ENCODE assay signal across 8 cellular contexts in the genomic region with DNA sequence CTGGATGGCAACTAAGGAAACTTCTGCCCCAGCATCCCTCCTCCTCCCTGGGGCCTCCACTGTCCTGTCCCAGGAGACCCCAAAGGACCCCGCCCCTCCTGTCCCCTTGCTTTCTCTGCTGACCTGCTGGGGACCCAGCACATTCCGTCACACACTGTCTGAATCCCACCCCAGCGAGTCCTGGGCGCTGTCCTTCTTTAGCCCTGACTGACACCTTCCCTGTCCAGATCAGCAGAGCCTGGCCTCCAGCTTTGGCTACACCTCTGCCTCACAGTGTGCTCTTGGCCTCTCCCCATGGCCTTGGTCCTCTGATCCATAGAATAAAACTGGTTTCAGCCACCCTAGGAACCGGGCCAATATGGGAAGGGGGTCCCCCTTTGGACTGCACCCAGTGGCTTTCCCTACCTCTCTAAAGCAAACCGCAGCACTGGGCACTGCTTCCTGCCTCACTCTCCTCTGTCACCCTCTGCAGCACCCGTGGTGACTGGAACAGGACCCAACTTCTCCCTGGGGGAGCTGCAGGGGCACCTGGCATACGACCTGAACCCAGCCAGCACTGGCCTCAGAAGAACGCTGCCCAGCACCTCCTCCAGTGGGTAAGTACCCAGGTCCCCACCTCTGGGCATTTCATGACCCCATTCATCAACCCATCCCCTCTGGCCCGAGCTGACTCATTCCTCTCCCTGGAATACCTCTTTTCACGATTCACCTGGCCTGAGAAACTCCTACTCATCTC. TPM values are rescaled to one million over a fixed set of nuclear protein-coding genes. Genes with fewer than 3 reads are reported as not detected.
A peak's percentile ranks its signal among the peaks of the same experiment; 100 is the strongest.
DNase-seq lines count a peak whose midpoint lies in the region; ATAC-seq and TF ChIP-seq lines count a peak whose summit lies in the region.

No MANE protein-coding gene starts in this region.

- TF ChIP-seq RAD21 in liver (IDR thresholded peaks at IDR 0.05): no peak

- H3K36me3 ChIP-seq in liver (ENCODE audit: control insufficient read depth in 4 of 4, insufficient read depth in 3 of 4, low read depth in 1 of 4, low read length in 3 of 4): peaks cover 13 to 27% (median 18%) of the 10 kb centered on the region in 4 donors

- H3K4me3 ChIP-seq in liver (ENCODE audit: low read depth in 1 of 3, low read length in 3 of 3): no peak overlapping the region

- no peaks in the 10 kb centered on the region for H3K27me3 Mint-ChIP-seq in activated CD4-positive, alpha-beta T cell treated with anti-CD3 and anti-CD28 coated beads, Interleukin-2, amount 10 ng/mL, durations not matched to agents 24 days and 14 days

- H3K9me3 Mint-ChIP-seq in activated CD4-positive, alpha-beta T cell treated with anti-CD3 and anti-CD28 coated beads, Interleukin-2, amount 10 ng/mL, durations not matched to agents 24 days and 14 days: no peaks in the 10 kb centered on the region
- peaks cover 0 to 8% of the 10 kb centered on the region in 2 donors for H3K9me3 Mint-ChIP-seq in activated naive CD4-positive, alpha-beta T cell treated with anti-CD3 and anti-CD28 coated beads, Interleukin-2, amount 50 U/mL, for 72 hours

- intact Hi-C loops in activated CD4-positive, alpha-beta T cell treated with anti-CD3 and anti-CD28 coated beads, Interleukin-2, amount 10 ng/mL, durations not matched to agents 24 days and 14 days (cut with micrococcal nuclease): loop anchor here (10.0 kb wide), 2 partner anchors 249 to 1021 kb away; a partner anchor contains a TSS

- H3K4me3 Mint-ChIP-seq in activated CD4-positive, alpha-beta T cell treated with anti-CD3 and anti-CD28 coated beads, Interleukin-2, amount 10 ng/mL, durations not matched to agents 24 days and 14 days: peak overlapping the region; percentile 96

- H3K27ac ChIP-seq in liver (ENCODE audit: low read depth in 1 of 2, low read length in 2 of 2) (peak overlapping the region; percentile 66 to 76), temporal lobe (ENCODE audit: low read depth, low read length) (peak overlapping the region; percentile 91)

- H3K4me1 Mint-ChIP-seq in activated CD4-positive, alpha-beta T cell treated with anti-CD3 and anti-CD28 coated beads, Interleukin-2, amount 10 ng/mL, durations not matched to agents 24 days and 14 days: peaks cover 16% of the 10 kb centered on the region

- no peaks in the 10 kb centered on the region for H3K9me3 ChIP-seq in liver (ENCODE audit: control insufficient read depth in 4 of 4, low read length in 3 of 4)

- ATAC-seq in activated naive CD4-positive, alpha-beta T cell treated with anti-CD3 and anti-CD28 coated beads, Interleukin-2, amount 50 U/mL, for 72 hours: no peak

- H3K9ac ChIP-seq in liver (ENCODE audit: low read depth in 1 of 2, low read length in 2 of 2): no peak overlapping the region

- H3K27ac Mint-ChIP-seq in activated CD4-positive, alpha-beta T cell treated with anti-CD3 and anti-CD28 coated beads, Interleukin-2, amount 10 ng/mL, durations not matched to agents 24 days and 14 days: peak overlapping the region; percentile 99
- H3K27ac Mint-ChIP-seq in activated naive CD4-positive, alpha-beta T cell treated with anti-CD3 and anti-CD28 coated beads, Interleukin-2, amount 50 U/mL, for 72 hours: peak overlapping the region; percentile 96 to 99

- DNase-seq in activated CD4-positive, alpha-beta T cell treated with anti-CD3 and anti-CD28 coated beads, Interleukin-2, amount 10 ng/mL, durations not matched to agents 24 days and 14 days: no peak
- no peak for DNase-seq in activated CD4-positive, alpha-beta T cell treated with anti-CD3 and anti-CD28 coated beads for 4 hours
- DNase-seq in activated naive CD4-positive, alpha-beta T cell treated with anti-CD3 and anti-CD28 coated beads, Interleukin-2, amount 50 U/mL, for 72 hours (ENCODE audit: low spot score in 2 of 2): no peak
- DNase-seq in GM19238 (ENCODE audit: insufficient read length, low spot score) (no peak), DMS53 (lab: John Stamatoyannopoulos, UW) (no peak)
- DNase-seq in activated effector memory CD4-positive, alpha-beta T cell treated with Interleukin-2 at 50 U/mL for 16 hours: no peak

- H3K27me3 ChIP-seq in liver (ENCODE audit: control insufficient read depth in 4 of 4, insufficient read depth in 4 of 4, low read length in 3 of 4): no peaks in the 10 kb centered on the region

- peaks cover 5 to 36% (median 19%) of the 10 kb centered on the region in 4 donors for H3K4me1 ChIP-seq in liver (ENCODE audit: control insufficient read depth in 4 of 4, insufficient read depth in 4 of 4, low read length in 3 of 4)

- 91% methylated on average over 11 of the region's 11 CpGs for WGBS in liver

- peaks cover 11% of the 10 kb centered on the region for H3K36me3 Mint-ChIP-seq in activated CD4-positive, alpha-beta T cell treated with anti-CD3 and anti-CD28 coated beads, Interleukin-2, amount 10 ng/mL, durations not matched to agents 24 days and 14 days (ENCODE audit: low read depth)
- peaks cover 16 to 22% of the 10 kb centered on the region in 2 donors for H3K36me3 Mint-ChIP-seq in activated naive CD4-positive, alpha-beta T cell treated with anti-CD3 and anti-CD28 coated beads, Interleukin-2, amount 50 U/mL, for 72 hours

- no peak for TF ChIP-seq CTCF in liver (IDR thresholded peaks at IDR 0.05; ENCODE audit: low read depth, low read length, missing input control)

TF ChIP-seq in liver, 16 proteins besides CTCF, POLR2A, EP300 and RAD21:
- no peak for TF ChIP-seq HNF4G (IDR thresholded peaks at IDR 0.05)

RNA-seq across cellular contexts. Expression of a gene that starts 46.4 kb away (rescaled TPM):
- total RNA-seq in activated CD4-positive, alpha-beta T cell treated with anti-CD3 and anti-CD28 coated beads, Interleukin-2, amount 10 ng/mL, durations not matched to agents 24 days and 14 days: 0.33 TPM in 1 of 2 replicates, not detected in the other
- under 1 TPM in 1 of 2 donors, not detected in 1; 0.72 TPM for total RNA-seq in activated naive CD4-positive, alpha-beta T cell treated with anti-CD3 and anti-CD28 coated beads, Interleukin-2, amount 50 U/mL, for 72 hours
- 1 to 10 TPM in 1 of 2 donors, under 1 TPM in 1; 0.17 to 2.8 TPM for total RNA-seq in liver
- 10 to 100 TPM in 1 of 2 donors, 1 to 10 TPM in 1; 2.7 to 13.7 TPM for polyA plus RNA-seq in liver
- 0.25 TPM for total RNA-seq in temporal lobe

RNA-seq across cellular contexts. Expression of a gene that starts 49.3 kb away (rescaled TPM):
- not detected in 2 replicates for total RNA-seq in activated CD4-positive, alpha-beta T cell treated with anti-CD3 and anti-CD28 coated beads, Interleukin-2, amount 10 ng/mL, durations not matched to agents 24 days and 14 days
- not detected for total RNA-seq in activated naive CD4-positive, alpha-beta T cell treated with anti-CD3 and anti-CD28 coated beads, Interleukin-2, amount 50 U/mL, for 72 hours
- total RNA-seq in liver (not detected), temporal lobe (not detected)
- polyA plus RNA-seq in liver: not detected
